Comparison of ENCODE assay signal across 10 cellular contexts in the genomic region with DNA sequence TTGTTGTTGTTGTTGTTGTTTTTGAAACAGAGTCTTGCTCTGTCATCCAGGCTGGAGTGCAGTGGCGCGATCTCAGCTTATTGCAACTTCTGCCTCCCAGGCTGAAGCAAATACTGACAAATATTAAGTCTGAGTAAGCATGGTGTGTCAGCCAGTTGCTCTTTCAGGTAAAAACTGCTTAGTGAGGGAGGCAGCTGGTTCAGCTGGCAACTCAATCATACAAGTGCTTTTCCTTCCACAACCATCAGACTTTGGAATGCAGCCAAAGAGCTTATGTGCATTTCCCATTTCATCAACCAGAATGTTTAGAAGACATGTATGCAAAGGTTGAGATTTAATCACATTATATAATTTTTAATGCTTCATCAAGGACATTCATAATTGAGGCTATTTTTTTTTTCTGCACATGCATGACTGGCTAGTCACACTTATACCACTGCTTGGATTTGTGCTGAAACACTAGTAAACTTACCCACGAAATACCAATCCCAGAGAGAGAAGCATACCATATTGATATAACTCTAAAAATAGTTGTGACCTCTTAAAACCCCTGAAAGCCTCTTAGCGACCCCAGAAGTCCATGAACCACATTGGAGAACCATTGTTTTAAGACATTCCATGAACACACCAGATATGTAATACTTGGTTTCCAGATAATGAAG. TPM values are rescaled to one million over a fixed set of nuclear protein-coding genes. Genes with fewer than 3 reads are reported as not detected.
DNase-seq lines count a peak whose midpoint lies in the region; ATAC-seq and TF ChIP-seq lines count a peak whose summit lies in the region.
"Had no signal": no experiment of that assay in that cellular context is flagged by ENCODE, and none has a peak within 500 bp of the region (broad histone marks: within the 10 kb centered on the region; RNA-seq: fewer than 3 reads in every experiment).

No MANE protein-coding gene starts in this region.

- ATAC-seq in GM21423 (IDR thresholded peaks at IDR 0.05; ENCODE audit: unreplicated experiment) (no peak), body of pancreas (no peak)
- ATAC-seq: stimulated activated naive CD8-positive, alpha-beta T cell treated with anti-CD3 and anti-CD28 coated beads, Interleukin-15, amount 100 ng/mL, for 72 hours had no signal

- TF ChIP-seq CTCF in transverse colon (IDR thresholded peaks at IDR 0.05) (no peak), body of pancreas (IDR thresholded peaks at IDR 0.05) (no peak)

- peaks cover 0 to 13% (median 2%) of the 10 kb centered on the region in 4 donors for H3K4me1 ChIP-seq in transverse colon
- H3K4me1 ChIP-seq in body of pancreas, result peaks cover 6% of the 10 kb centered on the region

- in situ Hi-C loops in transverse colon (cut with MboI; ENCODE audit: low pct_ligation_motif_present in 1 of 4, low pct_unique_long_range_greater_than_20kb in 1 of 4, low sequenced_read_pairs in 3 of 4), result no loop called here

- H3K4me3 ChIP-seq in SK-N-MC (no peak overlapping the region), transverse colon (no peak overlapping the region), body of pancreas (no peak overlapping the region)
- H3K4me3 ChIP-seq: spleen had no signal

- H3K36me3 ChIP-seq in SK-N-MC (ENCODE audit: insufficient read depth, low read length), result no peaks in the 10 kb centered on the region
- H3K36me3 ChIP-seq in transverse colon, result no peaks in the 10 kb centered on the region
- H3K36me3 ChIP-seq in body of pancreas (replicated peaks in 1 of 2; ENCODE audit: insufficient read depth in 1 of 2, low read depth in 2 of 2), result no peaks in the 10 kb centered on the region

- H3K27ac ChIP-seq in SK-N-MC, result no peak overlapping the region
- no peak overlapping the region for H3K27ac ChIP-seq in transverse colon
- no peak overlapping the region for H3K27ac ChIP-seq in body of pancreas

- H3K9me3 ChIP-seq in SK-N-MC (ENCODE audit: low read depth, low read length), result no peaks in the 10 kb centered on the region
- peaks cover 0 to 4% of the 10 kb centered on the region in 2 donors for H3K9me3 ChIP-seq in transverse colon
- no peaks in the 10 kb centered on the region for H3K9me3 ChIP-seq in body of pancreas

- no peak for TF ChIP-seq POLR2A in transverse colon (IDR thresholded peaks at IDR 0.05)
- TF ChIP-seq POLR2A in body of pancreas (IDR thresholded peaks at IDR 0.05), result no peak

- no peak for TF ChIP-seq EP300 in transverse colon (IDR thresholded peaks at IDR 0.05; ENCODE audit: low read depth)

- intact Hi-C loops in transverse colon (cut with DNase I; ENCODE audit: low total_unique reads) (no loop called here), body of pancreas (cut with DNase I) (no loop called here)

- H3K27me3 ChIP-seq in transverse colon, result no peaks in the 10 kb centered on the region
- no peaks in the 10 kb centered on the region for H3K27me3 ChIP-seq in body of pancreas
- H3K27me3 ChIP-seq: spleen had no signal

- WGBS in transverse colon (ENCODE audit: low coverage in 1 of 2), 2 donors, result 57 to 64% methylated on average over 3 to 4 of the region's 4 CpGs
- 57 to 72% methylated on average over 4 of the region's 4 CpGs for WGBS in body of pancreas, 2 donors

- H3K9ac ChIP-seq in SK-N-MC (ENCODE audit: insufficient read length), result no peak overlapping the region

- DNase-seq in DMS79 (lab: John Stamatoyannopoulos, UW) (peak; percentile 85), NCI-H2029 (lab: John Stamatoyannopoulos, UW) (peak; percentile 72), SK-N-MC (ENCODE audit: low read depth, low spot score) (peak; percentile 28), lung microvascular endothelial cell (ENCODE audit: low read depth in 2 of 2) (peak; percentile 3), NCI-H146 (lab: John Stamatoyannopoulos, UW) (no peak), transverse colon (no peak), body of pancreas (no peak)
- DNase-seq: spleen; stimulated activated naive CD8-positive, alpha-beta T cell treated with anti-CD3 and anti-CD28 coated beads, Interleukin-15, amount 100 ng/mL, for 72 hours had no signal

RNA-seq across cellular contexts. Expression of a gene that starts 56.0 kb away (rescaled TPM):
- total RNA-seq in lung microvascular endothelial cell, result under 0.01 TPM in 1 of 2 replicates, not detected in the other
- total RNA-seq in transverse colon, result 100 to 1,000 TPM in 3 of 4 donors, 1 to 10 TPM in 1; 5.0 to 222 (median 149) TPM
- 1 to 10 TPM; 1.6 to 3.3 TPM for total RNA-seq in body of pancreas

Comparison
In these comparisons a context has a peak if more than half of its experiments do, and no peak if none do; other contexts are left out.
1. DNase-seq: peak in DMS79 (single experiment), NCI-H2029 (single experiment), SK-N-MC (single experiment) and lung microvascular endothelial cell (2 of 2); none in NCI-H146 (single experiment), transverse colon (single experiment) and body of pancreas (0 of 4).